ENCODE assay signal across 26 cellular contexts in genomic region chr6:13063300-13063918, GRCh38.
A peak's percentile ranks its signal among the peaks of the same experiment; 100 is the strongest.
DNase-seq lines count a peak whose midpoint lies in the region; ATAC-seq and TF ChIP-seq lines count a peak whose summit lies in the region.
"Had no signal": no experiment of that assay in that cellular context is flagged by ENCODE, and none has a peak within 500 bp of the region (broad histone marks: within the 10 kb centered on the region; RNA-seq: fewer than 3 reads in every experiment).

No MANE protein-coding gene starts in this region.

- H3K4me3 Mint-ChIP-seq in glutamatergic neuron (ENCODE audit: unreplicated experiment) = no peak overlapping the region
- H3K4me3 Mint-ChIP-seq: B cell; CD8-positive, alpha-beta T cell; HFFc6; IgD-negative memory B cell had no signal

- no peaks in the 10 kb centered on the region for H3K9me3 Mint-ChIP-seq in glutamatergic neuron (ENCODE audit: unreplicated experiment)
- H3K9me3 Mint-ChIP-seq: CD8-positive, alpha-beta T cell; HFFc6; IgD-negative memory B cell had no signal

- H3K36me3 Mint-ChIP-seq in glutamatergic neuron (ENCODE audit: unreplicated experiment) = no peaks in the 10 kb centered on the region
- H3K36me3 Mint-ChIP-seq: CD8-positive, alpha-beta T cell; IgD-negative memory B cell had no signal

- no peaks in the 10 kb centered on the region for H3K4me1 Mint-ChIP-seq in glutamatergic neuron (ENCODE audit: low read depth, unreplicated experiment)

- no peaks in the 10 kb centered on the region for H3K36me3 ChIP-seq in HAP-1 (replicated peaks)

- H3K4me1 ChIP-seq in HAP-1 = no peaks in the 10 kb centered on the region
- H3K4me1 ChIP-seq: A549 had no signal

- H3K4me3 ChIP-seq in fibroblast of mammary gland (ENCODE audit: control insufficient read depth, low read depth, low read length) (no peak overlapping the region), HAP-1 (no peak overlapping the region)
- H3K4me3 ChIP-seq: A549, GM12878, SK-N-MC had no signal

- in situ Hi-C loops in HAP-1 (cut with MboI; ENCODE audit: low sequenced_read_pairs) = no loop called here

- TF ChIP-seq CTCF in fibroblast of mammary gland (conservative IDR thresholded peaks at IDR 0.05; ENCODE audit: control insufficient read depth, insufficient read depth, low read depth, low read length) (no peak), glutamatergic neuron (IDR thresholded peaks at IDR 0.05; ENCODE audit: partially characterized antibody, unreplicated experiment) (no peak)

- DNase-seq in EH (ENCODE audit: low read depth) (peak; percentile 12), HT1080 (ENCODE audit: low read depth) (peak; percentile 74), RPMI7951 (ENCODE audit: low read depth) (peak; percentile 13), fibroblast of mammary gland (ENCODE audit: low read depth) (peak; percentile 12), HAP-1 (ENCODE audit: low spot score in 2 of 2) (no peak), glutamatergic neuron (no peak), NCI-H82 treated with DMSO at 0.1 percent for 48 hours (lab: John Stamatoyannopoulos, UW; ENCODE audit: unreplicated experiment) (no peak)
- DNase-seq: Calu3; CD8-positive, alpha-beta T cell; DMS79 treated with DMSO at 0.1 percent for 48 hours; GDM1; HFFc6; NCI-H1105 treated with DMSO at 0.1 percent for 48 hours; NCI-H146; NCI-H1930; NCI-H2107; NCI-H446 treated with DMSO at 0.1 percent for 48 hours; NCI-H526; SIG-M5 had no signal

- H3K27me3 ChIP-seq in HAP-1 (ENCODE audit: low read depth) = no peaks in the 10 kb centered on the region

- no peak overlapping the region for H3K27ac Mint-ChIP-seq in glutamatergic neuron (ENCODE audit: unreplicated experiment)
- H3K27ac Mint-ChIP-seq: B cell; CD8-positive, alpha-beta T cell; HFFc6; IgD-negative memory B cell had no signal

- no peak for ATAC-seq in HG02571 (IDR thresholded peaks at IDR 0.05; ENCODE audit: unreplicated experiment)
- ATAC-seq: A549; CD8-positive, alpha-beta T cell; GM12878; Panc1 had no signal

- no peaks in the 10 kb centered on the region for H3K9me3 ChIP-seq in HAP-1
- H3K9me3 ChIP-seq: A549 had no signal

- H3K27me3 Mint-ChIP-seq in glutamatergic neuron (ENCODE audit: unreplicated experiment) = no peaks in the 10 kb centered on the region
- H3K27me3 Mint-ChIP-seq: B cell, IgD-negative memory B cell had no signal

Comparison
In these comparisons a context has a peak if more than half of its experiments do, and no peak if none do; other contexts are left out.
1. DNase-seq: peak in EH (single experiment), HT1080 (single experiment), RPMI7951 (single experiment) and fibroblast of mammary gland (single experiment); none in HAP-1 (0 of 2), glutamatergic neuron (single experiment) and NCI-H82 treated with DMSO at 0.1 percent for 48 hours (single experiment).